ENCODE assay signal across 1 cellular context in the genomic region with DNA sequence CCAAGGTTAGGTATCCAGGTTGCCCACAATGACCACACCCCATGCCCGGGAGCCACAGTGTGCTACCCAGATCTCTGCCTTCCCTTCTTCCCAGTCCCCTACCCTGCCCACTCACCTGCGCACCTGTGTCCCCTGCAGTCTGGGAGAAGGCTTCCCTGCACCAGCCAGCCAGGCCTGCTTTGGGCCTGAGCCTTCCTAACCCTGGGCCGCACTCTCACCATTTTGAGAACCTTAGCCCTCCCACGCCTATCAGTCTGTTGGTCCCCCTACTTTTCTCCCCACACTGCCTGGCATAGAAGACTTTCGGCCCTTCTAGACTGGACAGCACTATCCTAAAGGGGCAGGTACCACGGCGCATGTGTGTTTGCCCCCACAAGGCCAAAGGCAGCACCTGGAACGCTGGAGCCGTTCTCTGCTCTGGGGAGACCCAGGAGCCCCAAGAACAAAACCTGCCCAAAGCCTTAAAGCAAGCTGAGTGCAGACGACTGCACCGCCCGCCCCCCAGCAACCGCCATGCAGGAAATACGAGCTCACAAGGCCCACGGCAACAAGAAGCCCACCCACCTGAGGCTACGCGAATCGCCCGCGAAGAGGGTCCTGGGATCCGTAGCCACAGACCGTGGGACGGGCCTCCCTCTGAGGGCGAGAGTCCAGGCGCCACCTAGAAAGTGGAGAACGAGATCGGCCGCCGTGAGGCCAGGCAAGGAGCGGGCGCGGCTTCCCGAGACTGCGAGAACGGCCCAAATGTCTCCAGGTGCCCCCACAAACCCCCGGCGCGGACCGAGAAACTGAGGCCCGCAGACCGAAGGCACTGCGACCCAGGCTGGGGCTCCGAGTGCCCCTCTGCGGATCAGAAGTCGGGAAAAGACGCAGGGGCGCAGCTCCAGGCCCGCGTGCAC.
A peak's percentile ranks its signal among the peaks of the same experiment; 100 is the strongest.
TF ChIP-seq lines count a peak whose summit lies in the region.

No MANE protein-coding gene starts in this region.

TF ChIP-seq in K562, 482 proteins besides CTCF, POLR2A, EP300 and RAD21 (continued from another document and continues in another):
- no peak for TF ChIP-seq CREB5 (CRISPR knock-in tag; IDR thresholded peaks at IDR 0.05)
- TF ChIP-seq SRSF7 (optimal IDR thresholded peaks at IDR 0.05; ENCODE audit: low read depth, low read length), result no peak
- TF ChIP-seq CREBBP (IDR thresholded peaks at IDR 0.05; ENCODE audit: low read depth, low read length), result no peak
- TF ChIP-seq SRF (CRISPR knock-in tag; IDR thresholded peaks at IDR 0.05), result 0 out of 4 replicates have a peak, but pooled peaks of 1 of the 2 experiments have one; percentile 38
- no peak for TF ChIP-seq IRF1 (CRISPR knock-in tag; IDR thresholded peaks at IDR 0.05; ENCODE audit: borderline replicate concordance)
- peak; percentile 27 for TF ChIP-seq OTX1 (CRISPR knock-in tag; IDR thresholded peaks at IDR 0.05)
- TF ChIP-seq PML (IDR thresholded peaks at IDR 0.05; ENCODE audit: low read length), result no peak
- TF ChIP-seq RFX7 (CRISPR knock-in tag; IDR thresholded peaks at IDR 0.05), result no peak
- TF ChIP-seq ILK (tag; IDR thresholded peaks at IDR 0.05; ENCODE audit: borderline replicate concordance, low read depth), result no peak
- TF ChIP-seq CAMTA2 (CRISPR knock-in tag; conservative IDR thresholded peaks at IDR 0.05), result no peak
- no peak for TF ChIP-seq ZNF274 (IDR thresholded peaks at IDR 0.05; ENCODE audit: borderline replicate concordance, low read depth, low read length)
- no peak for TF ChIP-seq KDM4B (IDR thresholded peaks at IDR 0.05; ENCODE audit: borderline replicate concordance in 2 of 2, low read depth in 1 of 2)
- no peak for TF ChIP-seq PPARD (CRISPR knock-in tag; IDR thresholded peaks at IDR 0.05)
- no peak for TF ChIP-seq RHOXF2B (CRISPR knock-in tag; conservative IDR thresholded peaks at IDR 0.05)
- TF ChIP-seq ZNF584 (CRISPR knock-in tag; IDR thresholded peaks at IDR 0.05; ENCODE audit: low read depth), result no peak
- TF ChIP-seq MAFG (tag; conservative IDR thresholded peaks at IDR 0.05), result no peak
- TF ChIP-seq EGR1 (conservative IDR thresholded peaks at IDR 0.05), result no peak
- TF ChIP-seq NCOA2 (IDR thresholded peaks at IDR 0.05; ENCODE audit: partially characterized antibody in 2 of 2), result no peak
- TF ChIP-seq RNF219 (CRISPR knock-in tag; IDR thresholded peaks at IDR 0.05), result no peak
- peak; percentile 47 for TF ChIP-seq ZC3H11A (IDR thresholded peaks at IDR 0.05; ENCODE audit: low read depth, low read length)
- peak; percentile 77; the same call in 1 of the 2 replicates for TF ChIP-seq ZNF436 (CRISPR knock-in tag; IDR thresholded peaks at IDR 0.05)
- TF ChIP-seq ZNF133 (CRISPR knock-in tag; IDR thresholded peaks at IDR 0.05), result peak; percentile 53
- no peak for TF ChIP-seq ZNF263 (CRISPR knock-in tag; IDR thresholded peaks at IDR 0.05; ENCODE audit: borderline replicate concordance)
- peak; percentile 4; the same call in 1 of the 2 replicates for TF ChIP-seq TFE3 (CRISPR knock-in tag; IDR thresholded peaks at IDR 0.05)
- TF ChIP-seq NFATC3 (IDR thresholded peaks at IDR 0.05), result no peak
- TF ChIP-seq SMARCC2 (IDR thresholded peaks at IDR 0.05; ENCODE audit: low read depth), result no peak
- no peak for TF ChIP-seq NR0B1 (IDR thresholded peaks at IDR 0.05; ENCODE audit: partially characterized antibody)
- TF ChIP-seq NR4A1 (CRISPR knock-in tag; IDR thresholded peaks at IDR 0.05), result peak; percentile 6; the same call in 1 of the 2 replicates
- peak; percentile 84 for TF ChIP-seq NR4A1 (tag; IDR thresholded peaks at IDR 0.05)
- no peak for TF ChIP-seq SMARCE1 (IDR thresholded peaks at IDR 0.05)
- TF ChIP-seq, protein P1, sequence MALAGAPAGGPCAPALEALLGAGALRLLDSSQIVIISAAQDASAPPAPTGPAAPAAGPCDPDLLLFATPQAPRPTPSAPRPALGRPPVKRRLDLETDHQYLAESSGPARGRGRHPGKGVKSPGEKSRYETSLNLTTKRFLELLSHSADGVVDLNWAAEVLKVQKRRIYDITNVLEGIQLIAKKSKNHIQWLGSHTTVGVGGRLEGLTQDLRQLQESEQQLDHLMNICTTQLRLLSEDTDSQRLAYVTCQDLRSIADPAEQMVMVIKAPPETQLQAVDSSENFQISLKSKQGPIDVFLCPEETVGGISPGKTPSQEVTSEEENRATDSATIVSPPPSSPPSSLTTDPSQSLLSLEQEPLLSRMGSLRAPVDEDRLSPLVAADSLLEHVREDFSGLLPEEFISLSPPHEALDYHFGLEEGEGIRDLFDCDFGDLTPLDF (CRISPR knock-in tag; IDR thresholded peaks at IDR 0.05), result no peak
- TF ChIP-seq RNF2 (IDR thresholded peaks at IDR 0.05), result no peak
- peak; percentile 68; the same call in 1 of the 2 replicates for TF ChIP-seq ZNF165 (CRISPR knock-in tag; IDR thresholded peaks at IDR 0.05; ENCODE audit: borderline replicate concordance)
- TF ChIP-seq POLR2AphosphoS5 (IDR thresholded peaks at IDR 0.05; ENCODE audit: control insufficient read depth, insufficient read depth, low read depth, low read length), result no peak
- no peak for TF ChIP-seq ZNF408 (CRISPR knock-in tag; IDR thresholded peaks at IDR 0.05; ENCODE audit: low read depth)
- no peak for TF ChIP-seq ZBED1 (IDR thresholded peaks at IDR 0.05)
- TF ChIP-seq ETV1 (tag; conservative IDR thresholded peaks at IDR 0.05; ENCODE audit: low read depth), result no peak
- TF ChIP-seq, protein P2, sequence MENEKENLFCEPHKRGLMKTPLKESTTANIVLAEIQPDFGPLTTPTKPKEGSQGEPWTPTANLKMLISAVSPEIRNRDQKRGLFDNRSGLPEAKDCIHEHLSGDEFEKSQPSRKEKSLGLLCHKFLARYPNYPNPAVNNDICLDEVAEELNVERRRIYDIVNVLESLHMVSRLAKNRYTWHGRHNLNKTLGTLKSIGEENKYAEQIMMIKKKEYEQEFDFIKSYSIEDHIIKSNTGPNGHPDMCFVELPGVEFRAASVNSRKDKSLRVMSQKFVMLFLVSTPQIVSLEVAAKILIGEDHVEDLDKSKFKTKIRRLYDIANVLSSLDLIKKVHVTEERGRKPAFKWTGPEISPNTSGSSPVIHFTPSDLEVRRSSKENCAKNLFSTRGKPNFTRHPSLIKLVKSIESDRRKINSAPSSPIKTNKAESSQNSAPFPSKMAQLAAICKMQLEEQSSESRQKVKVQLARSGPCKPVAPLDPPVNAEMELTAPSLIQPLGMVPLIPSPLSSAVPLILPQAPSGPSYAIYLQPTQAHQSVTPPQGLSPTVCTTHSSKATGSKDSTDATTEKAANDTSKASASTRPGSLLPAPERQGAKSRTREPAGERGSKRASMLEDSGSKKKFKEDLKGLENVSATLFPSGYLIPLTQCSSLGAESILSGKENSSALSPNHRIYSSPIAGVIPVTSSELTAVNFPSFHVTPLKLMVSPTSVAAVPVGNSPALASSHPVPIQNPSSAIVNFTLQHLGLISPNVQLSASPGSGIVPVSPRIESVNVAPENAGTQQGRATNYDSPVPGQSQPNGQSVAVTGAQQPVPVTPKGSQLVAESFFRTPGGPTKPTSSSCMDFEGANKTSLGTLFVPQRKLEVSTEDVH (IDR thresholded peaks at IDR 0.05; ENCODE audit: low read depth, partially characterized antibody), result no peak
- TF ChIP-seq, protein P3, sequence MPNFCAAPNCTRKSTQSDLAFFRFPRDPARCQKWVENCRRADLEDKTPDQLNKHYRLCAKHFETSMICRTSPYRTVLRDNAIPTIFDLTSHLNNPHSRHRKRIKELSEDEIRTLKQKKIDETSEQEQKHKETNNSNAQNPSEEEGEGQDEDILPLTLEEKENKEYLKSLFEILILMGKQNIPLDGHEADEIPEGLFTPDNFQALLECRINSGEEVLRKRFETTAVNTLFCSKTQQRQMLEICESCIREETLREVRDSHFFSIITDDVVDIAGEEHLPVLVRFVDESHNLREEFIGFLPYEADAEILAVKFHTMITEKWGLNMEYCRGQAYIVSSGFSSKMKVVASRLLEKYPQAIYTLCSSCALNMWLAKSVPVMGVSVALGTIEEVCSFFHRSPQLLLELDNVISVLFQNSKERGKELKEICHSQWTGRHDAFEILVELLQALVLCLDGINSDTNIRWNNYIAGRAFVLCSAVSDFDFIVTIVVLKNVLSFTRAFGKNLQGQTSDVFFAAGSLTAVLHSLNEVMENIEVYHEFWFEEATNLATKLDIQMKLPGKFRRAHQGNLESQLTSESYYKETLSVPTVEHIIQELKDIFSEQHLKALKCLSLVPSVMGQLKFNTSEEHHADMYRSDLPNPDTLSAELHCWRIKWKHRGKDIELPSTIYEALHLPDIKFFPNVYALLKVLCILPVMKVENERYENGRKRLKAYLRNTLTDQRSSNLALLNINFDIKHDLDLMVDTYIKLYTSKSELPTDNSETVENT (CRISPR knock-in tag; IDR thresholded peaks at IDR 0.05), result no peak
- no peak for TF ChIP-seq CCNT2 (IDR thresholded peaks at IDR 0.05; ENCODE audit: borderline replicate concordance, extremely low read depth, insufficient read length, low read depth, low read length)
- TF ChIP-seq, protein P4, sequence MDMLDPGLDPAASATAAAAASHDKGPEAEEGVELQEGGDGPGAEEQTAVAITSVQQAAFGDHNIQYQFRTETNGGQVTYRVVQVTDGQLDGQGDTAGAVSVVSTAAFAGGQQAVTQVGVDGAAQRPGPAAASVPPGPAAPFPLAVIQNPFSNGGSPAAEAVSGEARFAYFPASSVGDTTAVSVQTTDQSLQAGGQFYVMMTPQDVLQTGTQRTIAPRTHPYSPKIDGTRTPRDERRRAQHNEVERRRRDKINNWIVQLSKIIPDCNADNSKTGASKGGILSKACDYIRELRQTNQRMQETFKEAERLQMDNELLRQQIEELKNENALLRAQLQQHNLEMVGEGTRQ (CRISPR knock-in tag; IDR thresholded peaks at IDR 0.05), result no peak
- no peak for TF ChIP-seq ZNF24 (IDR thresholded peaks at IDR 0.05)
- TF ChIP-seq, protein P5, sequence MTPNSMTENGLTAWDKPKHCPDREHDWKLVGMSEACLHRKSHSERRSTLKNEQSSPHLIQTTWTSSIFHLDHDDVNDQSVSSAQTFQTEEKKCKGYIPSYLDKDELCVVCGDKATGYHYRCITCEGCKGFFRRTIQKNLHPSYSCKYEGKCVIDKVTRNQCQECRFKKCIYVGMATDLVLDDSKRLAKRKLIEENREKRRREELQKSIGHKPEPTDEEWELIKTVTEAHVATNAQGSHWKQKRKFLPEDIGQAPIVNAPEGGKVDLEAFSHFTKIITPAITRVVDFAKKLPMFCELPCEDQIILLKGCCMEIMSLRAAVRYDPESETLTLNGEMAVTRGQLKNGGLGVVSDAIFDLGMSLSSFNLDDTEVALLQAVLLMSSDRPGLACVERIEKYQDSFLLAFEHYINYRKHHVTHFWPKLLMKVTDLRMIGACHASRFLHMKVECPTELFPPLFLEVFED (CRISPR knock-in tag; conservative IDR thresholded peaks at IDR 0.05), result peak; percentile 80
- peak in 1 of 2 experiments; percentile 14; a peak in 1 of 4 replicates for TF ChIP-seq ETV6 (IDR thresholded peaks at IDR 0.05; ENCODE audit: borderline replicate concordance in 1 of 2, low read depth in 2 of 2, low read length in 1 of 2)
- no peak for TF ChIP-seq ETV6 (CRISPR knock-in tag; IDR thresholded peaks at IDR 0.05; ENCODE audit: borderline replicate concordance)
- TF ChIP-seq HDAC2 (IDR thresholded peaks at IDR 0.05), result no peak
